13 cellular contexts compared by ENCODE assay signal in the genomic region with DNA sequence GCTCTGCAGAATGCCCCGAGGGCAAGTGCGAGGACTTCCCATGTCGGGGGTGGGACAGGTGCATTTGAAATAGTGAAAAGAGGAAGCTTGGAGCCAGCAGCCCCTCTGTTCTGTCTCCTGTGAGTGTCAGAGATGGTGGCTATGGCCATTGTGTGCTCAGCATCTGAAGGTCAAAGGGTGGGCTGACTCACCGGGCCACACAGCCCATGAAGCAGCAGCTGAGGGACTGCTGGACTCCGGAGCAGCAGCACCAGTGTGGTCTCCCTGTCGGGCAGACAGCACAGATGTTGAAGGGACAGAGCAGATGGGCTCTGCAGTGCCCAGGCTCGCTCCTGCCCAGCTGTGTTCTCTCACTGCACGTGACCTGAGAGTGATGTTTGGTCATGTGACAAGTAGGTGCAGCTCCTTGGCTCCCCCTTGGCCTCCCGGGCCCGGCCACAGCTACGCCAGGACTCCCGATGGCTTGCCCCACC. TPM values are rescaled to one million over a fixed set of nuclear protein-coding genes. Genes with fewer than 3 reads are reported as not detected.
DNase-seq lines count a peak whose midpoint lies in the region; ATAC-seq and TF ChIP-seq lines count a peak whose summit lies in the region.
"Had no signal": no experiment of that assay in that cellular context is flagged by ENCODE, and none has a peak within 500 bp of the region (broad histone marks: within the 10 kb centered on the region; RNA-seq: fewer than 3 reads in every experiment).

No MANE protein-coding gene starts in this region.

- TF ChIP-seq CTCF in OCI-LY1 (IDR thresholded peaks at IDR 0.05; ENCODE audit: low read length): no peak
- no peak for TF ChIP-seq CTCF in spleen (IDR thresholded peaks at IDR 0.05 in 8 of 11, conservative IDR thresholded peaks at IDR 0.05 in 3 of 11)

- H3K9ac ChIP-seq in OCI-LY1 (ENCODE audit: low read length) (no peak overlapping the region), iPS-20b (ENCODE audit: low read depth, low read length) (peak overlapping the region; percentile 22; the same call in 1 of the 2 replicates)

- H3K4me3 ChIP-seq in OCI-LY1 (ENCODE audit: low read depth, low read length, poor library complexity, severe bottlenecking) (no peak overlapping the region), iPS-20b (ENCODE audit: low read length) (peak overlapping the region; percentile 24; the same call in 1 of the 2 replicates), spleen (peak overlapping the region in 4 of 8 donors; percentile 2 to 61 (median 18))
- H3K4me3 ChIP-seq: breast epithelium, esophagus squamous epithelium had no signal

- no peak for ATAC-seq in HG03439 (IDR thresholded peaks at IDR 0.05; ENCODE audit: unreplicated experiment)

- 49 to 65% (median 64%) methylated on average over 10 to 12 of the region's 12 CpGs for WGBS in spleen, 5 donors

- H3K27me3 ChIP-seq in OCI-LY1 (ENCODE audit: insufficient read depth, low read length) (no peaks in the 10 kb centered on the region), iPS-20b (ENCODE audit: insufficient read depth, low read length) (no peaks in the 10 kb centered on the region), spleen (replicated peaks in 1 of 7) (no peaks in the 10 kb centered on the region)
- H3K27me3 ChIP-seq: breast epithelium, esophagus squamous epithelium had no signal

- TF ChIP-seq POLR2A in spleen (IDR thresholded peaks at IDR 0.05): no peak

- intact Hi-C loops in spleen (cut with DNase I; ENCODE audit: low total_unique reads): no loop called here

- no peak overlapping the region for H2AFZ ChIP-seq in OCI-LY1 (ENCODE audit: low read length)

- H3K36me3 ChIP-seq in OCI-LY1 (ENCODE audit: insufficient read depth, low read length) (peaks cover 4% of the 10 kb centered on the region; the same call in 1 of the 2 replicates), iPS-20b (ENCODE audit: insufficient read depth, low read depth, low read length) (no peaks in the 10 kb centered on the region), spleen (peaks cover 0 to 21% (median 6%) of the 10 kb centered on the region in 6 donors)
- H3K36me3 ChIP-seq: breast epithelium had no signal

- no peaks in the 10 kb centered on the region for H3K79me2 ChIP-seq in OCI-LY1 (ENCODE audit: insufficient read depth, low read length)

- no peaks in the 10 kb centered on the region for H3K9me2 ChIP-seq in OCI-LY1 (ENCODE audit: low read depth, low read length)

- no peaks in the 10 kb centered on the region for H3F3A ChIP-seq in OCI-LY1 (ENCODE audit: insufficient read depth, low read length)

- DNase-seq in NCI-H524 (lab: John Stamatoyannopoulos, UW) (peak; percentile 42 to 91), NCI-H524 treated with DMSO at 0.1 percent for 48 hours (lab: John Stamatoyannopoulos, UW) (no peak), spleen (no peak), NCI-H2081 (lab: John Stamatoyannopoulos, UW) (no peak)
- DNase-seq in stimulated activated CD4-positive, alpha-beta T cell treated with anti-CD3 and anti-CD28 coated beads, Interleukin-2, amount 100 ng/mL, for 48 hours: no peak
- DNase-seq: esophagus squamous epithelium, NCI-H1694 treated with DMSO at 0.1 percent for 48 hours, RPMI8226, WERI-Rb-1 had no signal

- H4K20me1 ChIP-seq in OCI-LY1 (ENCODE audit: insufficient read depth, low read length): no peaks in the 10 kb centered on the region

- H3K4me1 ChIP-seq in OCI-LY1 (ENCODE audit: insufficient read depth, low read length, severe bottlenecking): peaks cover 34% of the 10 kb centered on the region
- H3K4me1 ChIP-seq in iPS-20b (ENCODE audit: insufficient read depth, low read length): peaks cover 20% of the 10 kb centered on the region
- peaks cover 23 to 91% (median 54%) of the 10 kb centered on the region in 6 donors for H3K4me1 ChIP-seq in spleen
- H3K4me1 ChIP-seq: breast epithelium had no signal

- H3K4me2 ChIP-seq in OCI-LY1 (ENCODE audit: low read length): no peak overlapping the region; the same call in 1 of the 2 replicates

- peak overlapping the region; percentile 36 for H3K27ac ChIP-seq in OCI-LY1 (ENCODE audit: low read depth, low read length, poor library complexity, severe bottlenecking)
- no peak overlapping the region for H3K27ac ChIP-seq in iPS-20b (ENCODE audit: low read length)
- peak overlapping the region in 7 of 8 donors; percentile 36 to 79 (median 74) for H3K27ac ChIP-seq in spleen
- H3K27ac ChIP-seq: breast epithelium, esophagus squamous epithelium, WERI-Rb-1 had no signal

- H3K9me3 ChIP-seq in OCI-LY1 (ENCODE audit: low read length) (no peaks in the 10 kb centered on the region), iPS-20b (ENCODE audit: insufficient read depth, low read depth, low read length) (no peaks in the 10 kb centered on the region), spleen (no peaks in the 10 kb centered on the region)
- H3K9me3 ChIP-seq: breast epithelium, esophagus squamous epithelium had no signal

RNA-seq across cellular contexts. Expression of a gene that starts 53.5 kb away (rescaled TPM):
- total RNA-seq in spleen: 100 to 1,000 TPM in 1 of 7 donors, 10 to 100 TPM in 6; 45.7 to 114 (median 79.2) TPM
- polyA plus RNA-seq in spleen: 10 to 100 TPM; 13.7 to 24.0 (median 18.2) TPM

Comparison
In these comparisons a context has a peak if more than half of its experiments do, and no peak if none do; other contexts are left out.
1. DNase-seq: peak in NCI-H524 (2 of 2); none in NCI-H524 treated with DMSO at 0.1 percent for 48 hours (single experiment), spleen (single experiment), NCI-H2081 (0 of 2) and stimulated activated CD4-positive, alpha-beta T cell treated with anti-CD3 and anti-CD28 coated beads, Interleukin-2, amount 100 ng/mL, for 48 hours (0 of 2).